ENCODE assay signal across 8 cellular contexts in the genomic region with DNA sequence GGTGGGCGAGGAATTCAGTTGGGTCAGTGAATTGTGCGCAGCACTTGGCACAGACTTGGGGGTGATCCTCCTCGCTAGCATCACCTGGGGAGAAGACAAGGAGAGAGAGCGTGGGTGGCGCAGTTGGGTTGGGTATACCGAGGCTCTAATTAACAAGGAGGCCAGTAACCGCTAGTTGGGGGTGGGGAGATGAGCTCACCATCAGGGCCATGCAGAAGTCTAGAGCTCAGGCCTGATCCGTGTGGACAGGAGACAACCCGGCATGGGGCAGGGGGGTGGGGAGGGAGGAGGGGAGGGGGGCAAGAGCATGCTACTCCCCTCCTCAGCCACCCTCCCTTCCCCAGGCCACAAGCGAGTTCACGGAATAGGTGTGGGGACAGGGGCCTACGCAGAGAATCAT. TPM values are rescaled to one million over a fixed set of nuclear protein-coding genes. Genes with fewer than 3 reads are reported as not detected.
A peak's percentile ranks its signal among the peaks of the same experiment; 100 is the strongest.
DNase-seq lines count a peak whose midpoint lies in the region; ATAC-seq and TF ChIP-seq lines count a peak whose summit lies in the region.

No MANE protein-coding gene starts in this region.

- H3K36me3 Mint-ChIP-seq in endodermal cell (ENCODE audit: low read depth) (peaks cover 41% of the 10 kb centered on the region), nephron (ENCODE audit: low read depth) (peaks cover 42% of the 10 kb centered on the region)

- DNase-seq in EH (ENCODE audit: low read depth) (peak; percentile 30), NT2/D1 (ENCODE audit: low read depth, low spot score) (no peak), endodermal cell (peak; percentile 73), D341Med (ENCODE audit: low spot score) (no peak), OCI-M2 (lab: John Stamatoyannopoulos, UW; ENCODE audit: unreplicated experiment) (no peak), inferior parietal cortex (ENCODE audit: extremely low spot score) (no peak)

- ATAC-seq in HG02623 (IDR thresholded peaks at IDR 0.05; ENCODE audit: unreplicated experiment): no peak

- H3K9me3 Mint-ChIP-seq in endodermal cell: no peaks in the 10 kb centered on the region
- no peaks in the 10 kb centered on the region for H3K9me3 Mint-ChIP-seq in nephron

- TF ChIP-seq CTCF in endodermal cell (conservative IDR thresholded peaks at IDR 0.05) (no peak), nephron (IDR thresholded peaks at IDR 0.05; ENCODE audit: unreplicated experiment in 3 of 3) (no peak)

- H3K4me3 ChIP-seq in NT2/D1 (ENCODE audit: insufficient read length, low read depth) (peak overlapping the region; percentile 60), endodermal cell (ENCODE audit: low read length) (peak overlapping the region; percentile 86)

- H3K9ac ChIP-seq in NT2/D1 (ENCODE audit: insufficient read length, low read depth) (peak overlapping the region; percentile 82), endodermal cell (ENCODE audit: extremely low read depth, low read length, poor library complexity, severe bottlenecking) (peak overlapping the region; percentile 76)

- H3K27me3 Mint-ChIP-seq in endodermal cell (ENCODE audit: insufficient read depth) (no peaks in the 10 kb centered on the region), nephron (ENCODE audit: low read depth) (no peaks in the 10 kb centered on the region)

- H3K27ac ChIP-seq in endodermal cell (ENCODE audit: low read depth, low read length): peak overlapping the region; percentile 93

- H3K27me3 ChIP-seq in NT2/D1 (ENCODE audit: insufficient read depth, insufficient read length): no peaks in the 10 kb centered on the region
- no peaks in the 10 kb centered on the region for H3K27me3 ChIP-seq in endodermal cell (ENCODE audit: control insufficient read depth, insufficient read depth, low read length, poor library complexity, severe bottlenecking)

- H3K36me3 ChIP-seq in NT2/D1 (ENCODE audit: insufficient read depth, insufficient read length, low read length) (peaks cover 41% of the 10 kb centered on the region), endodermal cell (ENCODE audit: control insufficient read depth, insufficient read depth, low read length) (peaks cover 36% of the 10 kb centered on the region)

- H3K4me1 ChIP-seq in NT2/D1 (ENCODE audit: insufficient read depth, insufficient read length) (peaks cover 21% of the 10 kb centered on the region), endodermal cell (ENCODE audit: control insufficient read depth, insufficient read depth, low read length) (peaks cover 19% of the 10 kb centered on the region)

- H3K4me1 Mint-ChIP-seq in endodermal cell (peaks cover 68% of the 10 kb centered on the region), nephron (peaks cover 26% of the 10 kb centered on the region)

- H3K4me3 Mint-ChIP-seq in endodermal cell (peak overlapping the region; percentile 85), nephron (peak overlapping the region; percentile 87 to 92 (median 89))

- H3K27ac Mint-ChIP-seq in endodermal cell: peak overlapping the region; percentile 99
- H3K27ac Mint-ChIP-seq in nephron: peak overlapping the region; percentile 12 to 98 (median 93)

- 17 to 41% methylated on average over 4 to 9 of the region's 12 CpGs for WGBS in endodermal cell (ENCODE audit: insufficient coverage in 1 of 2, insufficient read length in 1 of 2), 2 experiments

- H3K9me3 ChIP-seq in NT2/D1 (ENCODE audit: insufficient read depth, low read length): no peaks in the 10 kb centered on the region
- no peaks in the 10 kb centered on the region for H3K9me3 ChIP-seq in endodermal cell (ENCODE audit: control insufficient read depth, low read length)

RNA-seq across cellular contexts. Expression of a gene that starts 0.6 kb away (rescaled TPM):
- total RNA-seq in endodermal cell: 100 to 1,000 TPM in 1 of 2 donors, 10 to 100 TPM in 1; 78.6 to 120 TPM
- polyA plus RNA-seq in endodermal cell (2013, experiment 1 of 2): 153 TPM
- polyA plus RNA-seq in endodermal cell (2013, experiment 2 of 2): 133 TPM

RNA-seq across cellular contexts. Expression of a gene that starts 14.4 kb away (rescaled TPM):
- 10 to 100 TPM; 63.2 to 64.7 TPM for total RNA-seq in endodermal cell
- polyA plus RNA-seq in endodermal cell (2013, experiment 1 of 2): 69.5 TPM
- polyA plus RNA-seq in endodermal cell (2013, experiment 2 of 2): 62.7 TPM

RNA-seq across cellular contexts. Expression of a gene that starts 48.6 kb away (rescaled TPM):
- 10 to 100 TPM; 60.0 to 61.5 TPM for total RNA-seq in endodermal cell
- polyA plus RNA-seq in endodermal cell (2013, experiment 1 of 2): 46.4 TPM
- polyA plus RNA-seq in endodermal cell (2013, experiment 2 of 2): 40.8 TPM

RNA-seq across cellular contexts. Expression of a gene that starts 48.8 kb away (rescaled TPM):
- total RNA-seq in endodermal cell: 10 to 100 TPM; 41.2 to 42.9 TPM
- polyA plus RNA-seq in endodermal cell (2013, experiment 1 of 2): 33.2 TPM
- polyA plus RNA-seq in endodermal cell (2013, experiment 2 of 2): 30.2 TPM

RNA-seq across cellular contexts. Expression of a gene that starts 54.3 kb away (rescaled TPM):
- total RNA-seq in endodermal cell: not detected
- not detected for polyA plus RNA-seq in endodermal cell (2013, experiment 1 of 2)
- not detected for polyA plus RNA-seq in endodermal cell (2013, experiment 2 of 2)

Comparison
In these comparisons a context has a peak if more than half of its experiments do, and no peak if none do; other contexts are left out.
1. DNase-seq: peak in EH (single experiment) and endodermal cell (single experiment); none in NT2/D1 (single experiment), D341Med (single experiment), OCI-M2 (single experiment) and inferior parietal cortex (single experiment).